7 cellular contexts compared by ENCODE assay signal in the genomic region with DNA sequence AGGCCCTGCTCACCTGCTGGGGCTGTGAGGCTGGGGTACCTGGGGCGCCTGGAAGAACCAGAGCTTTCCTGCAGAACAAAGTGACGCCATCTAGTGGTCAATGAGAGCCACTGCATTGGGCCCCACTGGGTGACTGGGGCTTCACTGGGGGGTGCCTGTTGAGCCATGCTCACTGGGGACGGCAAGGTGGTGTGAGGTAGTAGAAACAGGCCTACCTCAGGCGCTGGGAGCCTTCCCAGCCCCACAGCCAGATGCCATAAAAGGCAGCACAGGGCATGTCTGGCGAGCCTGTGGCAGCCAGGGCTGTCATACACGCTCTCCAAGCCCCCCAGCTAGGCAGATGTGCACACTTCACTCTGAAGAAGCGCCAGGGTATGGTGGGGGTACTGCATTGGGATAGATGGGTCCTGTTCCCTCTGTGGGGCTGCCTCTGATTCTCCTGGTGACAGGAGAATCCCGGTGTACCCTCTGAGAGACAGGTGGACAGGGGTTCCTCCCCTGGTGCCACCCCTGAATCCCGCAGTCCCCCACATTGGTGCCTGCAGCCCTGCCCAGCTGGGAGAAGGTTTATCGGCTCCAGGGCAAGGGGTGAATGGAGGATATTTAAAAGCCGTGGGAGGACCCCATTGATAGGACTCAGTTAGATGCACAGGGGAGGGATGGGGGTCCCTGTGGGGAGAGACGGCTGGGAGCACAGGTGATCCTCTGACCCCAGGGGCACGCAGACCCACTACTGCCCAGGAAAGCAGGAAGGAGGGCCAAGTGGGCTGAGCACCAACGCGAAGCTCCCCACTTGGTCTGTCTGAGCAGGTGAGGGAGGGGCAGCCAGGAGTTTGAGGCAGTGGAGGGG.
A peak's percentile ranks its signal among the peaks of the same experiment; 100 is the strongest.
DNase-seq lines count a peak whose midpoint lies in the region; ATAC-seq and TF ChIP-seq lines count a peak whose summit lies in the region.

No MANE protein-coding gene starts in this region.

- no peak overlapping the region for H3K4me3 ChIP-seq in left ventricle myocardium inferior

- H3K27me3 ChIP-seq in left ventricle myocardium inferior (ENCODE audit: low read depth): peaks cover 39% of the 10 kb centered on the region

- no peaks in the 10 kb centered on the region for H3K9me3 ChIP-seq in left ventricle myocardium inferior (replicated peaks)

- no peaks in the 10 kb centered on the region for H3K36me3 ChIP-seq in left ventricle myocardium inferior

- DNase-seq in NAMALWA (ENCODE audit: low spot score) (peak; percentile 53), left ventricle myocardium inferior (no peak), DMS79 treated with DMSO at 0.1 percent for 48 hours (lab: John Stamatoyannopoulos, UW) (no peak)
- peak; percentile 27 to 34 for DNase-seq in activated T-helper 1 cell treated with anti-CD3 and anti-CD28 coated beads, Interleukin-2, amount 50 U/mL, for 16 hours (ENCODE audit: low read depth in 1 of 2, low spot score in 1 of 2)
- peak in 2 of 3 donors; percentile 19 to 25 for DNase-seq in stimulated activated CD4-positive, alpha-beta T cell treated with anti-CD3 and anti-CD28 coated beads, TNF-alpha, amount 100 ng/mL, for 1 hour (ENCODE audit: low read depth in 3 of 3, low spot score in 1 of 3)

- no peak overlapping the region for H3K27ac ChIP-seq in left ventricle myocardium inferior (replicated peaks)

- TF ChIP-seq CTCF in GM12874 (IDR thresholded peaks at IDR 0.05; ENCODE audit: insufficient read depth, low read depth, low read length): peak; percentile 90
- TF ChIP-seq CTCF in left ventricle myocardium inferior (IDR thresholded peaks at IDR 0.05; ENCODE audit: borderline replicate concordance): peak; percentile 72

- intact Hi-C loops in left ventricle myocardium inferior (cut with micrococcal nuclease): no loop called here

- ATAC-seq in HG02623 (IDR thresholded peaks at IDR 0.05; ENCODE audit: unreplicated experiment): no peak

- H3K4me1 ChIP-seq in left ventricle myocardium inferior: no peaks in the 10 kb centered on the region

Comparison
In these comparisons a context has a peak if more than half of its experiments do, and no peak if none do; other contexts are left out.
1. DNase-seq: peak in NAMALWA (single experiment), activated T-helper 1 cell treated with anti-CD3 and anti-CD28 coated beads, Interleukin-2, amount 50 U/mL, for 16 hours (2 of 2) and stimulated activated CD4-positive, alpha-beta T cell treated with anti-CD3 and anti-CD28 coated beads, TNF-alpha, amount 100 ng/mL, for 1 hour (2 of 3); none in left ventricle myocardium inferior (single experiment) and DMS79 treated with DMSO at 0.1 percent for 48 hours (single experiment).